ENCODE assay signal across 7 cellular contexts in genomic region chrX:135421932-135422809, GRCh38. TPM values are rescaled to one million over a fixed set of nuclear protein-coding genes. Genes with fewer than 3 reads are reported as not detected.
DNase-seq lines count a peak whose midpoint lies in the region; ATAC-seq, FAIRE-seq and TF ChIP-seq lines count a peak whose summit lies in the region.

Gene SMIM10L2A (plus strand): TSS chrX:135421944. CDS start chrX:135422132, 188 bp downstream.

- ATAC-seq in GM19035 (IDR thresholded peaks at IDR 0.05; ENCODE audit: unreplicated experiment) = peak; percentile 57
- ATAC-seq in HG02840 (IDR thresholded peaks at IDR 0.05; ENCODE audit: low FRiP score, unreplicated experiment) = peak; percentile 45
- ATAC-seq in T-cell (replicated peaks in 1 of 4) = peak; percentile 54 to 69 (median 64)

- H3K9me3 Mint-ChIP-seq in T-cell = no peaks in the 10 kb centered on the region

- TF ChIP-seq CTCF in fibroblast of the aortic adventitia (IDR thresholded peaks at IDR 0.05; ENCODE audit: insufficient read depth, low read length) = no peak

- H3K27ac Mint-ChIP-seq in T-cell = no peak within 1 kb of the TSS

- H3K27me3 ChIP-seq in small intestine (ENCODE audit: control insufficient read depth in 2 of 2, insufficient read depth in 2 of 2, low read length in 2 of 2) = no peaks in the 10 kb centered on the region

- peaks cover 0 to 5% of the 10 kb centered on the region in 2 donors for H3K27me3 Mint-ChIP-seq in T-cell

- WGBS in small intestine, 3 donors = 4 to 47% (median 6%) methylated on average over 24 to 99 of the region's 100 CpGs

- no peaks in the 10 kb centered on the region for H3K36me3 ChIP-seq in small intestine (ENCODE audit: control insufficient read depth in 2 of 2, insufficient read depth in 2 of 2, low read length in 2 of 2)

- H3K27ac ChIP-seq in small intestine (ENCODE audit: low read depth in 1 of 2, low read length in 1 of 2) = no peak within 1 kb of the TSS

- H3K4me3 Mint-ChIP-seq in T-cell = peak within 1 kb of the TSS; percentile 62 to 74 (median 72)

- no peak for FAIRE-seq in small intestine (lab: Jason Lieb, UNC)

- H3K9me3 ChIP-seq in small intestine (ENCODE audit: control insufficient read depth, low read depth) = no peaks in the 10 kb centered on the region

- no peaks in the 10 kb centered on the region for H3K4me1 ChIP-seq in small intestine (ENCODE audit: control insufficient read depth in 2 of 2, insufficient read depth in 1 of 2, low read depth in 1 of 2, low read length in 1 of 2)

- POLR2A ChIA-PET in T-cell (lab: Charles Lee) = interaction anchor here in 1 of 2 donors (0.6 kb wide), 1 partner anchor 253 kb away, joined by 3 read pairs; no protein-coding TSS in a partner anchor

- DNase-seq in T-cell = peak in 10 of 34 experiments; percentile 1 to 27 (median 4)
- no peak for DNase-seq in fibroblast of the aortic adventitia (ENCODE audit: low read depth)
- no peak for DNase-seq in small intestine
- no peak for DNase-seq in C1 segment of cervical spinal cord (lab: John Stamatoyannopoulos, UW)
- DNase-seq in SK-N-DZ (ENCODE audit: low spot score) = no peak

- H3K36me3 Mint-ChIP-seq in T-cell = no peaks in the 10 kb centered on the region

- H3K4me3 ChIP-seq in fibroblast of the aortic adventitia (ENCODE audit: low read depth, low read length) (peak within 1 kb of the TSS; percentile 41), small intestine (ENCODE audit: low read depth in 1 of 2, low read length in 2 of 2) (peak within 1 kb of the TSS; percentile 7 to 52)

- H3K4me1 Mint-ChIP-seq in T-cell = peaks cover 3 to 13% (median 8%) of the 10 kb centered on the region in 3 donors

- CTCF ChIA-PET in T-cell (lab: Charles Lee) = interaction anchor here (0.7 to 0.8 kb wide), 2 partner anchors 126 to 244 kb away, joined by 3 to 6 read pairs; no protein-coding TSS in a partner anchor

RNA-seq across cellular contexts. Expression of gene SMIM10L2A, which starts in this region (rescaled TPM):
- total RNA-seq in T-cell (1 to 10 TPM; 1.4 to 3.3 (median 2.6) TPM), fibroblast of the aortic adventitia (ENCODE audit: low replicate concordance) (0.09 and 0.33 TPM in 2 replicates)
- under 1 TPM in 1 of 3 donors, not detected in 2; 0.92 TPM for polyA plus RNA-seq in small intestine
- 0.39 and 0.48 TPM in 2 replicates for polyA plus RNA-seq in SK-N-DZ (2014; cell fraction: cytosol; rRNA removed)
- 0.47 and 0.69 TPM in 2 replicates for polyA plus RNA-seq in SK-N-DZ (2014; cell fraction: nucleus; rRNA removed)
